ENCODE assay signal across 8 cellular contexts in the genomic region with DNA sequence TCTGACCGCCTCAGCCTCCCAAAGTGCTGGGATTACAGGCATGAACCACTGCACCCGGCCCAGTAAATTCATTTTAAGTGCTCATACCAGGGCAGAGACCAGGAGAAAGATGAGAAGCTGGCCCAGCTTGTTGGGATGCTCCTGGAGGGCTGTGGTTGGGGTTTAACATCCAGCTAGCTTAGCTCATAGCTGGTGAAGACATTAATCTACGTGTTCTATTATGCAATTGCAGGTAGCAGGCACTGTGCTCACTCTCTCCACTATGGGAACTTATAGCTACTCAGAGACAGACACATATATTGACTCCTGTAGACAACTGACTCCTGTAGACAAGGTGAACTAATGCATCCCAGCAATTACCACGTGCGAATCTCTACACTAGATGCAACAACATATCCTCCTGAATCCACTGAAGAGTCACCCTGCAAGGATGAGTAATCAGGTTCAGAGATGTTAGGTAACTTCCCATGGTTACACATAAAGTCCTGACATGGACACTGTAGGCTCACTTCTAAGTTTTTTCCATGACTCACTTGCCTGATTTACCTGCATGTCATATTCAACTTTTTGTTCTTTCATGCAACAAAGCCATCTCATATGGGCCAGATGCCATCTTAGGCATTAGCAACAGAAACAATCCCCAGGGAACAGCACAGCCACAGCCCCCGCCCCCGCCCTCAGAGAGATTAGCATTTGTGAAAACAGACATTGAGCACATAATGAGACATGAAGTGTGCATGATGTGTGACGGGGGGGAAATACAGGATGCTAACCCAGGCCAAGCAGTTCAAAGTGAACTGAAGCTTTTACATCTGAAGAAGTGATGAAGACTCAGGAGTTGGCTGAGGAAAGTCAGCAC. TPM values are rescaled to one million over a fixed set of nuclear protein-coding genes. Genes with fewer than 3 reads are reported as not detected.
DNase-seq lines count a peak whose midpoint lies in the region; ATAC-seq and TF ChIP-seq lines count a peak whose summit lies in the region.

No MANE protein-coding gene starts in this region.

- peaks cover 13% of the 10 kb centered on the region for H3K36me3 ChIP-seq in H7 (replicated peaks; ENCODE audit: control insufficient read depth, insufficient read depth, low read length)

- ATAC-seq in HG02623 (IDR thresholded peaks at IDR 0.05; ENCODE audit: unreplicated experiment), result peak; percentile 60
- ATAC-seq in GM21825 (IDR thresholded peaks at IDR 0.05; ENCODE audit: unreplicated experiment), result no peak

- no peaks in the 10 kb centered on the region for H3K27me3 ChIP-seq in H7 (ENCODE audit: control insufficient read depth, insufficient read depth, low read length)

- in situ Hi-C loops in GM13977 (cut with MboI; ENCODE audit: low pct_unique_long_range_greater_than_20kb, low sequenced_read_pairs, unreplicated experiment), result no loop called here

- peak; percentile 56 for DNase-seq in GM13977 (ENCODE audit: low spot score)
- DNase-seq in RPMI7951 (ENCODE audit: low read depth), result peak; percentile 16
- peak; percentile 68 for DNase-seq in glomerular visceral epithelial cell (ENCODE audit: extremely low spot score)
- DNase-seq in H7, result no peak
- no peak for DNase-seq in GF-D8 (lab: John Stamatoyannopoulos, UW)
- DNase-seq in NCI-H510A treated with DMSO at 0.1 percent for 48 hours (lab: John Stamatoyannopoulos, UW), result no peak

- no peak for TF ChIP-seq CTCF in GM13977 (IDR thresholded peaks at IDR 0.05; ENCODE audit: extremely low read depth, insufficient read depth, missing control alignments)

- no peak overlapping the region for H3K4me3 ChIP-seq in H7 (ENCODE audit: insufficient read depth, low read depth, low read length)

RNA-seq across cellular contexts. Expression of gene ERLIN1, which starts 37.2 kb away (rescaled TPM):
- 38.8 and 42.5 TPM in 2 replicates for total RNA-seq in RPMI7951 (2014; rRNA removed; shearing (Covaris generic))
- 21.9 and 35.8 TPM in 2 replicates for total RNA-seq in H7 (2014; rRNA removed; shearing (Covaris generic))

Comparison
In these comparisons a context has a peak if more than half of its experiments do, and no peak if none do; other contexts are left out.
1. DNase-seq: peak in GM13977 (single experiment), RPMI7951 (single experiment) and glomerular visceral epithelial cell (single experiment); none in H7 (single experiment), GF-D8 (single experiment) and NCI-H510A treated with DMSO at 0.1 percent for 48 hours (single experiment).